In genomic region chr14:90290612-90291011, GRCh38 we compare ENCODE assay signal across 22 cellular contexts.
"Had no signal": no experiment of that assay in that cellular context is flagged by ENCODE, and none has a peak within 500 bp of the region (broad histone marks: within the 10 kb centered on the region; RNA-seq: fewer than 3 reads in every experiment).

No MANE protein-coding gene starts in this region.

- H3K4me2 ChIP-seq: hepatocyte had no signal

- H3K9me3 ChIP-seq: gastroesophageal sphincter, pancreas, spleen, thoracic aorta had no signal

- H3K4me1 ChIP-seq: pancreas had no signal

- H2AFZ ChIP-seq: hepatocyte had no signal

- H3K4me1 Mint-ChIP-seq: activated B cell treated with CpG ODN at 0.5 μM for 24 hours had no signal

- H3K4me3 Mint-ChIP-seq: activated B cell treated with CpG ODN at 0.5 μM for 24 hours; activated CD8-positive, alpha-beta T cell treated with anti-CD3 and anti-CD28 coated beads for 36 hours; effector memory CD8-positive, alpha-beta T cell; naive thymus-derived CD4-positive, alpha-beta T cell had no signal

- DNase-seq: activated B cell treated with CpG ODN at 0.5 μM for 24 hours; activated CD4-positive, alpha-beta T cell treated with anti-CD3 and anti-CD28 coated beads, Interleukin-2, amount 50 U/mL, for 1 hour; activated CD8-positive, alpha-beta T cell treated with anti-CD3 and anti-CD28 coated beads for 36 hours; activated naive CD4-positive, alpha-beta T cell treated with anti-CD3 and anti-CD28 coated beads, Interleukin-2, amount 50 U/mL, for 16 hours; activated T-cell treated with anti-CD3 and anti-CD28 coated beads, Interleukin-2, amount 50 U/mL, for 48 hours; amygdala; caudate nucleus; cortex of kidney; effector memory CD8-positive, alpha-beta T cell; kidney; midbrain; naive thymus-derived CD4-positive, alpha-beta T cell; nucleus accumbens; pancreas; right cardiac atrium; spleen; stimulated activated naive CD4-positive, alpha-beta T cell treated with Interleukin-2 at 50 U/mL for 16 hours; T-helper 2 cell; trophoblast cell had no signal

- ATAC-seq: activated CD8-positive, alpha-beta T cell treated with anti-CD3 and anti-CD28 coated beads for 36 hours; effector memory CD8-positive, alpha-beta T cell; gastroesophageal sphincter; naive thymus-derived CD4-positive, alpha-beta T cell; pancreas; right cardiac atrium had no signal

- H3K27me3 ChIP-seq: gastroesophageal sphincter, hepatocyte, pancreas, spleen had no signal

- H3K27ac Mint-ChIP-seq: activated B cell treated with CpG ODN at 0.5 μM for 24 hours; activated CD8-positive, alpha-beta T cell treated with anti-CD3 and anti-CD28 coated beads for 36 hours; naive thymus-derived CD4-positive, alpha-beta T cell had no signal

- H3K27ac ChIP-seq: gastroesophageal sphincter, hepatocyte, pancreas, spleen, thoracic aorta had no signal

- H3K27me3 Mint-ChIP-seq: activated B cell treated with CpG ODN at 0.5 μM for 24 hours; activated CD8-positive, alpha-beta T cell treated with anti-CD3 and anti-CD28 coated beads for 36 hours; effector memory CD8-positive, alpha-beta T cell; naive thymus-derived CD4-positive, alpha-beta T cell had no signal

- H3K4me3 ChIP-seq: gastroesophageal sphincter, hepatocyte, pancreas, spleen, thoracic aorta had no signal

- H3K9me3 Mint-ChIP-seq: activated B cell treated with CpG ODN at 0.5 μM for 24 hours; activated CD8-positive, alpha-beta T cell treated with anti-CD3 and anti-CD28 coated beads for 36 hours; effector memory CD8-positive, alpha-beta T cell; naive thymus-derived CD4-positive, alpha-beta T cell had no signal

- H3K79me2 ChIP-seq: hepatocyte had no signal
